ENCODE assay signal across 8 cellular contexts in genomic region chr19:34639491-34640085, GRCh38. TPM values are rescaled to one million over a fixed set of nuclear protein-coding genes. Genes with fewer than 3 reads are reported as not detected.
DNase-seq lines count a peak whose midpoint lies in the region; ATAC-seq and TF ChIP-seq lines count a peak whose summit lies in the region.

No MANE protein-coding gene starts in this region.

- H3K27ac ChIP-seq in OCI-LY3 (ENCODE audit: low read length), result no peak overlapping the region
- no peak overlapping the region for H3K27ac ChIP-seq in foreskin keratinocyte
- H3K27ac ChIP-seq in trophoblast cell (ENCODE audit: low read depth, low read length), result no peak overlapping the region
- no peak overlapping the region for H3K27ac ChIP-seq in uterus

- peak; percentile 95 for TF ChIP-seq CTCF in OCI-LY3 (IDR thresholded peaks at IDR 0.05; ENCODE audit: low read depth, low read length)
- peak; percentile 75 for TF ChIP-seq CTCF in foreskin keratinocyte (conservative IDR thresholded peaks at IDR 0.05)
- peak; percentile 46 to 71 (median 58) for TF ChIP-seq CTCF in uterus (IDR thresholded peaks at IDR 0.05)

- H3K79me2 ChIP-seq in OCI-LY3 (ENCODE audit: low read length), result no peaks in the 10 kb centered on the region
- H3K79me2 ChIP-seq in trophoblast cell (ENCODE audit: control insufficient read depth, insufficient read depth, low read length, poor library complexity), result no peaks in the 10 kb centered on the region

- no peaks in the 10 kb centered on the region for H4K20me1 ChIP-seq in OCI-LY3 (ENCODE audit: insufficient read depth, low read length)

- no peak overlapping the region for H2BK12ac ChIP-seq in trophoblast cell (ENCODE audit: low read length)

- H3K4me1 Mint-ChIP-seq in activated T-cell treated with anti-CD3 and anti-CD28 coated beads, Interleukin-2, amount 50 U/mL, for 4 hours (ENCODE audit: low read depth), result no peaks in the 10 kb centered on the region

- ATAC-seq in activated T-cell treated with anti-CD3 and anti-CD28 coated beads, Interleukin-2, amount 50 U/mL, for 4 hours, result peak in 1 of 2 donors; percentile 58
- no peak for ATAC-seq in foreskin keratinocyte
- no peak for ATAC-seq in HG02642 (IDR thresholded peaks at IDR 0.05; ENCODE audit: poor library complexity, unreplicated experiment)

- H3K9ac ChIP-seq in OCI-LY3 (ENCODE audit: low read length), result no peak overlapping the region
- H3K9ac ChIP-seq in trophoblast cell (ENCODE audit: low read length), result no peak overlapping the region

- intact Hi-C loops in uterus (cut with DNase I; ENCODE audit: low total_unique reads), result loop anchor here (5.0 kb wide), 1 partner anchor 73 kb away; no protein-coding TSS in a partner anchor

- H3K79me1 ChIP-seq in trophoblast cell (ENCODE audit: low read length), result no peaks in the 10 kb centered on the region

- no peak overlapping the region for H2AFZ ChIP-seq in OCI-LY3 (ENCODE audit: low read depth, low read length)
- no peak overlapping the region for H2AFZ ChIP-seq in trophoblast cell (ENCODE audit: insufficient read depth, low read length, poor library complexity)

- no peak overlapping the region for H3K14ac ChIP-seq in trophoblast cell (ENCODE audit: low read length)

- H4K8ac ChIP-seq in trophoblast cell (ENCODE audit: low read depth, low read length), result no peak overlapping the region

- DNase-seq in COLO668 (lab: John Stamatoyannopoulos, UW; ENCODE audit: unreplicated experiment) (peak; percentile 52), HUDEP-2 (lab: John Stamatoyannopoulos, UW; ENCODE audit: unreplicated experiment in 76 of 76) (peak in 53 of 76 experiments; percentile 5 to 70 (median 37)), foreskin keratinocyte (peak; percentile 4 to 26), trophoblast cell (peak; percentile 41 to 80), uterus (peak in 1 of 2 donors; percentile 28)
- peak; percentile 52 for DNase-seq in activated T-cell treated with anti-CD3 and anti-CD28 coated beads, Interleukin-2, amount 50 U/mL, for 4 hours

- no peak overlapping the region for H2BK120ac ChIP-seq in trophoblast cell (ENCODE audit: insufficient read depth, low read length, poor library complexity)

- H3K4me2 ChIP-seq in OCI-LY3 (ENCODE audit: low read length), result peak overlapping the region; percentile 18; the same call in 1 of the 2 replicates
- no peak overlapping the region for H3K4me2 ChIP-seq in trophoblast cell (ENCODE audit: low read length)

- no peaks in the 10 kb centered on the region for H3K4me1 ChIP-seq in OCI-LY3 (ENCODE audit: low read length)
- H3K4me1 ChIP-seq in foreskin keratinocyte, result no peaks in the 10 kb centered on the region
- H3K4me1 ChIP-seq in trophoblast cell (ENCODE audit: control insufficient read depth in 1 of 2, insufficient read depth in 2 of 2, low read length in 2 of 2), result no peaks in the 10 kb centered on the region
- H3K4me1 ChIP-seq in uterus, result no peaks in the 10 kb centered on the region

- H3K27me3 Mint-ChIP-seq in activated T-cell treated with anti-CD3 and anti-CD28 coated beads, Interleukin-2, amount 50 U/mL, for 4 hours (ENCODE audit: low read depth), result no peaks in the 10 kb centered on the region

- no peak for TF ChIP-seq POLR2A in uterus (IDR thresholded peaks at IDR 0.05)

- H3K27me3 ChIP-seq in OCI-LY3 (ENCODE audit: low read depth, low read length) (no peaks in the 10 kb centered on the region; the same call in 1 of the 2 replicates), foreskin keratinocyte (no peaks in the 10 kb centered on the region), trophoblast cell (ENCODE audit: insufficient read depth, low read length) (no peaks in the 10 kb centered on the region), uterus (no peaks in the 10 kb centered on the region)

- H3K36me3 Mint-ChIP-seq in activated T-cell treated with anti-CD3 and anti-CD28 coated beads, Interleukin-2, amount 50 U/mL, for 4 hours (ENCODE audit: insufficient read depth), result no peaks in the 10 kb centered on the region

- H3K18ac ChIP-seq in trophoblast cell (ENCODE audit: low read length), result no peak overlapping the region

- H2BK5ac ChIP-seq in trophoblast cell (ENCODE audit: low read depth, low read length, poor library complexity), result no peak overlapping the region

- no peaks in the 10 kb centered on the region for H3K9me3 ChIP-seq in OCI-LY3 (ENCODE audit: insufficient read depth, low read length)
- peaks cover 16% of the 10 kb centered on the region for H3K9me3 ChIP-seq in trophoblast cell (ENCODE audit: insufficient read depth, low read depth, low read length)
- H3K9me3 ChIP-seq in uterus, result peaks cover 0 to 3% of the 10 kb centered on the region in 2 donors

- peaks cover 9% of the 10 kb centered on the region for H3K9me3 Mint-ChIP-seq in activated T-cell treated with anti-CD3 and anti-CD28 coated beads, Interleukin-2, amount 50 U/mL, for 4 hours

- H3K4ac ChIP-seq in trophoblast cell (ENCODE audit: low read depth, low read length), result no peak overlapping the region

- H4K12ac ChIP-seq in trophoblast cell (ENCODE audit: low read depth, low read length), result no peak overlapping the region

- H4K91ac ChIP-seq in trophoblast cell (ENCODE audit: low read depth, low read length), result no peak overlapping the region

- no peak overlapping the region for H3K4me3 ChIP-seq in OCI-LY3 (ENCODE audit: low read length)
- H3K4me3 ChIP-seq in trophoblast cell (ENCODE audit: low read depth, low read length), result no peak overlapping the region
- H3K4me3 ChIP-seq in uterus, result no peak overlapping the region

- no peak overlapping the region for H2AK5ac ChIP-seq in trophoblast cell (ENCODE audit: low read length)

- no peak overlapping the region for H3K23ac ChIP-seq in trophoblast cell (ENCODE audit: low read length)

- H3K36me3 ChIP-seq in OCI-LY3 (replicated peaks; ENCODE audit: low read depth, low read length) (no peaks in the 10 kb centered on the region), trophoblast cell (ENCODE audit: control insufficient read depth in 1 of 2, insufficient read depth in 2 of 2, low read length in 2 of 2) (no peaks in the 10 kb centered on the region), uterus (no peaks in the 10 kb centered on the region)

- no CpG with 5 or more reads among the region's 4 CpGs for WGBS in trophoblast cell (ENCODE audit: extremely low coverage, insufficient coverage, insufficient read length)

- H3K4me3 Mint-ChIP-seq in activated T-cell treated with anti-CD3 and anti-CD28 coated beads, Interleukin-2, amount 50 U/mL, for 4 hours, result no peak overlapping the region

RNA-seq across cellular contexts. Expression of gene SCGB2B2, which starts 37.4 kb away (rescaled TPM):
- total RNA-seq in activated T-cell treated with anti-CD3 and anti-CD28 coated beads, Interleukin-2, amount 50 U/mL, for 4 hours, result under 1 TPM in 2 of 3 donors, not detected in 1; 0.32 to 0.65 TPM
- total RNA-seq in foreskin keratinocyte (0.14 TPM in 1 of 2 replicates, not detected in the other), uterus (under 1 TPM in 1 of 4 donors, not detected in 3; 0.98 TPM)
- polyA plus RNA-seq in foreskin keratinocyte, result not detected in 2 replicates
- polyA plus RNA-seq in trophoblast cell (2013), result 0.22 TPM in 1 of 2 replicates, not detected in the other

RNA-seq across cellular contexts. Expression of gene ZNF302, which starts 37.9 kb away (rescaled TPM):
- 10 to 100 TPM; 10.8 to 11.9 (median 11.2) TPM for total RNA-seq in activated T-cell treated with anti-CD3 and anti-CD28 coated beads, Interleukin-2, amount 50 U/mL, for 4 hours
- total RNA-seq in foreskin keratinocyte (8.5 TPM in 2 replicates), uterus (10 to 100 TPM; 23.5 to 80.3 (median 39.7) TPM)
- polyA plus RNA-seq in foreskin keratinocyte, result 3.6 and 4.0 TPM in 2 replicates
- polyA plus RNA-seq in trophoblast cell (2013), result 13.2 and 13.9 TPM in 2 replicates
